ENCODE assay signal across 21 cellular contexts in genomic region chr20:57007171-57007540, GRCh38.
DNase-seq lines count a peak whose midpoint lies in the region; ATAC-seq and TF ChIP-seq lines count a peak whose summit lies in the region.
"Had no signal": no experiment of that assay in that cellular context is flagged by ENCODE, and none has a peak within 500 bp of the region (broad histone marks: within the 10 kb centered on the region; RNA-seq: fewer than 3 reads in every experiment).

No MANE protein-coding gene starts in this region.

- H3K27ac ChIP-seq in MM.1S (ENCODE audit: low read length) (peak overlapping the region; percentile 92), neuronal stem cell (replicated peaks; ENCODE audit: low read length) (peak overlapping the region; percentile 27), heart left ventricle (no peak overlapping the region)
- H3K27ac ChIP-seq: left ventricle myocardium inferior, tibial artery had no signal

- intact Hi-C loops in heart left ventricle (cut with DNase I), result no loop called here

- H3K9me3 ChIP-seq in MM.1S (replicated peaks; ENCODE audit: insufficient read depth, low read length), result no peaks in the 10 kb centered on the region
- no peaks in the 10 kb centered on the region for H3K9me3 ChIP-seq in neuronal stem cell (replicated peaks in 1 of 2; ENCODE audit: control insufficient read depth in 2 of 2, insufficient read depth in 1 of 2, low read depth in 1 of 2, low read length in 2 of 2)
- no peaks in the 10 kb centered on the region for H3K9me3 ChIP-seq in heart left ventricle
- H3K9me3 ChIP-seq: left ventricle myocardium inferior, tibial artery had no signal

- ATAC-seq in GM18502 (IDR thresholded peaks at IDR 0.05; ENCODE audit: poor library complexity, unreplicated experiment) (peak; percentile 56), GM18909 (IDR thresholded peaks at IDR 0.05; ENCODE audit: poor library complexity, unreplicated experiment) (no peak), heart left ventricle (no peak)
- ATAC-seq: activated CD4-positive, alpha-beta T cell treated with anti-CD3 and anti-CD28 coated beads for 36 hours; effector memory CD8-positive, alpha-beta T cell had no signal

- H4K8ac ChIP-seq in neuronal stem cell (ENCODE audit: low read depth, low read length), result no peak overlapping the region

- no peaks in the 10 kb centered on the region for H3K36me3 ChIP-seq in MM.1S (replicated peaks; ENCODE audit: insufficient read depth, low read length)
- H3K36me3 ChIP-seq in neuronal stem cell (replicated peaks in 1 of 2; ENCODE audit: control insufficient read depth in 2 of 2, insufficient read depth in 2 of 2, low read length in 2 of 2), result no peaks in the 10 kb centered on the region
- H3K36me3 ChIP-seq in heart left ventricle, result no peaks in the 10 kb centered on the region
- H3K36me3 ChIP-seq: left ventricle myocardium inferior, tibial artery had no signal

- TF ChIP-seq CTCF in MM.1S (IDR thresholded peaks at IDR 0.05; ENCODE audit: low read length) (no peak), choroid plexus epithelial cell (conservative IDR thresholded peaks at IDR 0.05; ENCODE audit: low read depth, low read length) (no peak), heart left ventricle (IDR thresholded peaks at IDR 0.05) (no peak)

- H3K9ac ChIP-seq in MM.1S (ENCODE audit: low read length), result peak overlapping the region; percentile 56
- no peak overlapping the region for H3K9ac ChIP-seq in neuronal stem cell (ENCODE audit: low read depth, low read length, poor library complexity)

- H2BK120ac ChIP-seq in neuronal stem cell (ENCODE audit: low read depth, low read length), result no peak overlapping the region

- H2AK5ac ChIP-seq in neuronal stem cell (ENCODE audit: low read depth, low read length), result no peak overlapping the region

- H3K79me2 ChIP-seq in MM.1S (ENCODE audit: low read length), result no peaks in the 10 kb centered on the region

- DNase-seq in MM.1S, result peak; percentile 89
- no peak for DNase-seq in choroid plexus epithelial cell (ENCODE audit: low read depth)
- no peak for DNase-seq in neuronal stem cell (ENCODE audit: low spot score)
- DNase-seq in activated CD4-positive, alpha-beta T cell treated with anti-CD3 and anti-CD28 coated beads, Interleukin-2, amount 50 U/mL, for 1 hour, result no peak
- no peak for DNase-seq in T-helper 9 cell
- no peak for DNase-seq in heart left ventricle
- DNase-seq: activated CD4-positive, alpha-beta T cell treated with anti-CD3 and anti-CD28 coated beads for 36 hours; CD4-positive, alpha-beta memory T cell; DMS79 treated with DMSO at 0.1 percent for 48 hours; effector memory CD8-positive, alpha-beta T cell; head of caudate nucleus; Karpas-422; left ventricle myocardium inferior; NCI-H510A; nucleus accumbens; Right ventricle myocardium superior; small intestine; stimulated activated CD4-positive, alpha-beta T cell treated with anti-CD3 and anti-CD28 coated beads, Interleukin-4, amount 100 ng/mL, for 1 hour; tibial artery had no signal

- H3F3A ChIP-seq in MM.1S (ENCODE audit: insufficient read depth, low read length), result peaks cover 35% of the 10 kb centered on the region

- H3K79me1 ChIP-seq in neuronal stem cell (ENCODE audit: low read depth, low read length), result no peaks in the 10 kb centered on the region

- H2AFZ ChIP-seq in MM.1S (ENCODE audit: low read length) (peak overlapping the region; percentile 60), neuronal stem cell (ENCODE audit: low read length) (no peak overlapping the region)

- H3K27me3 ChIP-seq in MM.1S (replicated peaks; ENCODE audit: insufficient read depth, low read length) (no peaks in the 10 kb centered on the region), neuronal stem cell (ENCODE audit: control insufficient read depth in 3 of 3, insufficient read depth in 3 of 3, low read depth in 1 of 3, low read length in 3 of 3) (peaks cover 0 to 31% (median under 1%) of the 10 kb centered on the region in 3 experiments), heart left ventricle (peaks cover 0 to 71% (median 11%) of the 10 kb centered on the region in 9 donors)

- no peak overlapping the region for H3K23ac ChIP-seq in neuronal stem cell (ENCODE audit: low read depth, low read length, poor library complexity)

- no peak overlapping the region for H3K14ac ChIP-seq in neuronal stem cell (ENCODE audit: low read length)

- no peak overlapping the region for H4K91ac ChIP-seq in neuronal stem cell (ENCODE audit: low read depth, low read length, poor library complexity)

- H2BK15ac ChIP-seq in neuronal stem cell (ENCODE audit: low read length), result no peak overlapping the region

- WGBS in neuronal stem cell (ENCODE audit: extremely low coverage in 2 of 2, insufficient read length in 2 of 2, insufficient replicate concordance in 1 of 2), 2 donors, result no CpG with 5 or more reads among the region's 3 CpGs
- WGBS in heart left ventricle, 4 donors, result 82 to 90% (median 85%) methylated on average over 3 of the region's 3 CpGs

- no peak overlapping the region for H3K18ac ChIP-seq in neuronal stem cell (ENCODE audit: low read length)

- H3K4me3 ChIP-seq in MM.1S (ENCODE audit: low read length), result peak overlapping the region; percentile 53
- H3K4me3 ChIP-seq in choroid plexus epithelial cell (ENCODE audit: low read depth, low read length), result peak overlapping the region; percentile 41
- no peak overlapping the region for H3K4me3 ChIP-seq in neuronal stem cell (ENCODE audit: low read length in 2 of 2)
- no peak overlapping the region for H3K4me3 ChIP-seq in heart left ventricle
- H3K4me3 ChIP-seq: left ventricle myocardium inferior, tibial artery had no signal

- H3K4ac ChIP-seq in neuronal stem cell (ENCODE audit: low read length), result no peak overlapping the region

- peak overlapping the region; percentile 97 for H3K4me2 ChIP-seq in MM.1S (ENCODE audit: low read depth, low read length)
- no peak overlapping the region for H3K4me2 ChIP-seq in neuronal stem cell (ENCODE audit: insufficient read depth, low read length, poor library complexity, severe bottlenecking)

- no peak for TF ChIP-seq POLR2A in heart left ventricle (IDR thresholded peaks at IDR 0.05)

- H3K9me2 ChIP-seq in MM.1S (replicated peaks; ENCODE audit: insufficient read depth, low read length), result no peaks in the 10 kb centered on the region

- no peaks in the 10 kb centered on the region for H4K20me1 ChIP-seq in MM.1S (ENCODE audit: insufficient read depth, low read length)

- no peak overlapping the region for H2BK5ac ChIP-seq in neuronal stem cell (ENCODE audit: low read length)

- H2BK12ac ChIP-seq in neuronal stem cell (ENCODE audit: low read length), result no peak overlapping the region

- H3K4me1 ChIP-seq in MM.1S (ENCODE audit: low read length), result peaks cover 49% of the 10 kb centered on the region
- peaks cover 0 to 17% of the 10 kb centered on the region in 2 donors for H3K4me1 ChIP-seq in neuronal stem cell (ENCODE audit: control insufficient read depth in 2 of 2, insufficient read depth in 1 of 2, low read depth in 1 of 2, low read length in 2 of 2)
- no peaks in the 10 kb centered on the region for H3K4me1 ChIP-seq in heart left ventricle
- H3K4me1 ChIP-seq: left ventricle myocardium inferior had no signal

Comparison
In these comparisons a context has a peak if more than half of its experiments do, and no peak if none do; other contexts are left out.
1. H3K27ac ChIP-seq: peak in MM.1S (single experiment) and neuronal stem cell (single experiment); none in heart left ventricle (0 of 12).
2. H3K4me3 ChIP-seq: peak in MM.1S (single experiment) and choroid plexus epithelial cell (single experiment); none in neuronal stem cell (0 of 2) and heart left ventricle (0 of 12).